In the genomic region with DNA sequence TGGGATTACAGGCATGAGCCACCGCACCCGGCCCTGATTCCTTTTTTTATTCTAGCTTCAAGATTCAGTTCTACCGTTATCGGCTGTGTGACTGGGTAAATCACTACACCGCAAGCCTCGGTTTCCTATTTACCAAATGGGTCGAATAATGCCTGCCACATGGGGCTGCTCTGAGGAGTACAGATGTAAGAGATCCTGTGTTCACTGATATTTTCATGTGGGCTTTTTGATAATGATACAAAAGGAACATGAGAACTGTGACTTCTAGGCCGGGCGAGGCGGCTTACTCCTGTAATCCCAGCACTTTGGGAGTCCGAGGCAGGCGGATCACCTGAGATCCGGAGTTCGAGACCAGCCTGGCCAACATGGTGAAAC, we compare ENCODE assay signal across 8 cellular contexts. TPM values are rescaled to one million over a fixed set of nuclear protein-coding genes. Genes with fewer than 3 reads are reported as not detected.
DNase-seq lines count a peak whose midpoint lies in the region; ATAC-seq and TF ChIP-seq lines count a peak whose summit lies in the region.

No MANE protein-coding gene starts in this region.

- 0 out of 2 replicates have a peak, but pooled peaks cover 2% of the 10 kb centered on the region for H4K20me1 ChIP-seq in OCI-LY7 (ENCODE audit: insufficient read depth, low read length)

- H3K27me3 Mint-ChIP-seq in chondrocyte (ENCODE audit: low read depth), result no peaks in the 10 kb centered on the region

- CTCF ChIA-PET in OCI-LY7 (lab: Charles Lee; ENCODE audit: unreplicated experiment), result interaction anchor here (0.8 kb wide), 1 partner anchor 17 kb away, joined by 3 read pairs; no protein-coding TSS in a partner anchor

- no TSS peak for BruUV-seq in OCI-LY7 (replicated peaks; lab: Mats Ljungman, UMichigan)

- peak overlapping the region; percentile 69; the same call in 1 of the 2 replicates for H2AFZ ChIP-seq in OCI-LY7 (ENCODE audit: low read length)
- H2AFZ ChIP-seq in parathyroid adenoma, result peak overlapping the region; percentile 70

- H3K9ac ChIP-seq in parathyroid adenoma, result no peak overlapping the region

- H3K9me3 ChIP-seq in OCI-LY7 (ENCODE audit: low read length), result peaks cover 7% of the 10 kb centered on the region; the same call in 1 of the 2 replicates
- no peaks in the 10 kb centered on the region for H3K9me3 ChIP-seq in parathyroid adenoma (ENCODE audit: control insufficient read depth, low read length)

- H3K79me2 ChIP-seq in OCI-LY7 (ENCODE audit: insufficient read depth, low read depth, low read length) (peaks cover 20% of the 10 kb centered on the region), parathyroid adenoma (peaks cover 6% of the 10 kb centered on the region)

- POLR2A ChIA-PET in OCI-LY7 (lab: Charles Lee), result interaction anchor here (0.5 to 0.7 kb wide), 2 partner anchors 148 to 185 kb away, joined by 3 to 6 read pairs; no protein-coding TSS in a partner anchor

- H3K27ac Mint-ChIP-seq in chondrocyte (ENCODE audit: unreplicated experiment), result peak overlapping the region; percentile 100

- H3K4me3 ChIP-seq in OCI-LY7 (ENCODE audit: low read depth, low read length, poor library complexity, severe bottlenecking) (peak overlapping the region; percentile 92), parathyroid adenoma (ENCODE audit: low read depth, low read length) (peak overlapping the region; percentile 94)

- H3K4me2 ChIP-seq in OCI-LY7 (ENCODE audit: low read length) (peak overlapping the region; percentile 77), parathyroid adenoma (ENCODE audit: low read length) (no peak overlapping the region)

- H3K4me3 Mint-ChIP-seq in chondrocyte (ENCODE audit: unreplicated experiment), result peak overlapping the region; percentile 84

- no peak for ATAC-seq in HG02938 (IDR thresholded peaks at IDR 0.05; ENCODE audit: unreplicated experiment)

- H3K36me3 Mint-ChIP-seq in chondrocyte (ENCODE audit: low read depth), result peaks cover 23% of the 10 kb centered on the region

- peaks cover 4% of the 10 kb centered on the region for H3K9me3 Mint-ChIP-seq in chondrocyte (ENCODE audit: low read depth)

- peaks cover 26% of the 10 kb centered on the region for H3K4me1 Mint-ChIP-seq in chondrocyte (ENCODE audit: low read depth)

- H3K27ac ChIP-seq in OCI-LY7 (ENCODE audit: low read depth, low read length, poor library complexity, severe bottlenecking) (peak overlapping the region; percentile 42), parathyroid adenoma (peak overlapping the region; percentile 83)

- no peak for TF ChIP-seq CTCF in OCI-LY7 (conservative IDR thresholded peaks at IDR 0.05; ENCODE audit: low read length)
- no peak for TF ChIP-seq CTCF in chondrocyte (IDR thresholded peaks at IDR 0.05)
- TF ChIP-seq CTCF in parathyroid adenoma (IDR thresholded peaks at IDR 0.05), result no peak

- peaks cover 10% of the 10 kb centered on the region for H3K4me1 ChIP-seq in OCI-LY7 (ENCODE audit: insufficient read depth, low read length, poor library complexity, severe bottlenecking)
- peaks cover 6% of the 10 kb centered on the region for H3K4me1 ChIP-seq in parathyroid adenoma

- DNase-seq in ELR (ENCODE audit: low read depth), result peak; percentile 3
- peak; percentile 36 for DNase-seq in OCI-LY7 (ENCODE audit: low spot score)
- no peak for DNase-seq in chondrocyte (ENCODE audit: low spot score)
- no peak for DNase-seq in amniotic stem cell (lab: John Stamatoyannopoulos, UW)
- no peak for DNase-seq in mesenteric fat pad (ENCODE audit: low spot score)
- DNase-seq in SHP77 treated with DMSO at 0.1 percent for 48 hours (lab: John Stamatoyannopoulos, UW), result no peak

- no peaks in the 10 kb centered on the region for H3K9me2 ChIP-seq in OCI-LY7 (ENCODE audit: insufficient read depth, low read length)

- no peaks in the 10 kb centered on the region for H3K27me3 ChIP-seq in parathyroid adenoma (ENCODE audit: control insufficient read depth, insufficient read depth, low read length)

- H3K36me3 ChIP-seq in OCI-LY7 (ENCODE audit: insufficient read depth, low read length) (peaks cover 36% of the 10 kb centered on the region), parathyroid adenoma (ENCODE audit: control insufficient read depth, insufficient read depth, low read length) (no peaks in the 10 kb centered on the region)

- intact Hi-C loops in OCI-LY7 (cut with micrococcal nuclease; ENCODE audit: unreplicated experiment), result loop anchor here (1.0 to 2.0 kb wide), 3 partner anchors 52 to 117 kb away; partner anchors contain the start of gene RFX5

RNA-seq across cellular contexts. Expression of gene PSMB4, which starts 0.7 kb away (rescaled TPM):
- total RNA-seq in OCI-LY7 (2014; rRNA removed; shearing (Covaris generic)), result 230 and 301 TPM in 2 replicates
- total RNA-seq in OCI-LY7 (2022) (240 and 242 TPM in 2 replicates), chondrocyte (229 to 257 TPM (median 236 TPM) in 3 replicates), mesenteric fat pad (229 TPM)

RNA-seq across cellular contexts. Expression of gene SELENBP1, which starts 26.2 kb away (rescaled TPM):
- not detected in 2 replicates for total RNA-seq in OCI-LY7 (2014; rRNA removed; shearing (Covaris generic))
- total RNA-seq in OCI-LY7 (2022), result not detected in 2 replicates
- 5.7 to 11.1 TPM (median 8.9 TPM) in 3 replicates for total RNA-seq in chondrocyte
- total RNA-seq in mesenteric fat pad, result 63.0 TPM

RNA-seq across cellular contexts. Expression of gene RFX5, which starts 51.6 kb away (rescaled TPM):
- total RNA-seq in OCI-LY7 (2014; rRNA removed; shearing (Covaris generic)), result 99.7 and 122 TPM in 2 replicates
- 115 and 131 TPM in 2 replicates for total RNA-seq in OCI-LY7 (2022)
- total RNA-seq in chondrocyte, result 30.0 to 64.7 TPM (median 31.8 TPM) in 3 replicates
- total RNA-seq in mesenteric fat pad, result 29.2 TPM

Comparison
In these comparisons a context has a peak if more than half of its experiments do, and no peak if none do; other contexts are left out.
1. DNase-seq: peak in ELR (single experiment) and OCI-LY7 (single experiment); none in chondrocyte (single experiment), amniotic stem cell (single experiment), mesenteric fat pad (single experiment) and SHP77 treated with DMSO at 0.1 percent for 48 hours (single experiment).